ENCODE assay signal across 24 cellular contexts in genomic region chr12:55626154-55626553, GRCh38. TPM values are rescaled to one million over a fixed set of nuclear protein-coding genes. Genes with fewer than 3 reads are reported as not detected.
DNase-seq lines count a peak whose midpoint lies in the region; ATAC-seq and TF ChIP-seq lines count a peak whose summit lies in the region.
"Had no signal": no experiment of that assay in that cellular context is flagged by ENCODE, and none has a peak within 500 bp of the region (broad histone marks: within the 10 kb centered on the region; RNA-seq: fewer than 3 reads in every experiment).

No MANE protein-coding gene starts in this region.

- TF ChIP-seq CTCF in heart right ventricle (IDR thresholded peaks at IDR 0.05), result no peak
- TF ChIP-seq CTCF in testis (IDR thresholded peaks at IDR 0.05), result no peak

- peaks cover 0 to 20% (median 0%) of the 10 kb centered on the region in 9 donors for H3K4me1 ChIP-seq in heart right ventricle
- H3K4me1 ChIP-seq in testis, result no peaks in the 10 kb centered on the region
- H3K4me1 ChIP-seq: A549, BE2C, HAP-1 had no signal

- no peak overlapping the region for H3K4me3 ChIP-seq in heart right ventricle
- H3K4me3 ChIP-seq in testis, result no peak overlapping the region
- H3K4me3 ChIP-seq: A549; BLaER1 treated with 17β-estradiol and CSF1 and Interleukin-3, amounts not matched to agents 10 nM and 100 nM; HAP-1 had no signal

- 47 to 57% methylated on average over 4 of the region's 4 CpGs for WGBS in heart right ventricle, 2 donors
- 69 to 88% methylated on average over 4 of the region's 4 CpGs for WGBS in testis, 2 donors

- intact Hi-C loops in Right ventricle myocardium superior (cut with DNase I) (no loop called here), heart right ventricle (cut with DNase I) (loop anchor here in 1 of 10 donors (10.0 kb wide), 1 partner anchor 839 kb away; the partner anchor contains the start of gene SPRYD4), left ventricle myocardium superior (cut with micrococcal nuclease) (no loop called here), testis (cut with DNase I; ENCODE audit: low total_unique reads) (no loop called here)

- DNase-seq in Right ventricle myocardium superior, result no peak
- DNase-seq in heart right ventricle, result peak in 1 of 2 donors; percentile 43
- DNase-seq in left ventricle myocardium superior, result peak; percentile 50
- peak; percentile 29 for DNase-seq in islet precursor cell
- no peak for DNase-seq in NCI-H2227 (lab: John Stamatoyannopoulos, UW; ENCODE audit: unreplicated experiment)
- DNase-seq in testis, result no peak
- DNase-seq in stimulated activated naive CD4-positive, alpha-beta T cell treated with Interleukin-2 at 50 U/mL for 16 hours (lab: John Stamatoyannopoulos, UW), result no peak
- no peak for DNase-seq in central memory CD4-positive, alpha-beta T cell
- DNase-seq: 8988T; ACHN; AML-193; BE2C; CD4-positive, alpha-beta T cell; CD8-positive, alpha-beta memory T cell; DMS 273 treated with DMSO at 0.1 percent for 48 hours; DMS79; EL; GF-D8; GOT3; HFFc6 had no signal

- no peaks in the 10 kb centered on the region for H3K9me3 ChIP-seq in heart right ventricle
- no peaks in the 10 kb centered on the region for H3K9me3 ChIP-seq in testis
- H3K9me3 ChIP-seq: A549, BE2C, HAP-1 had no signal

- H3K27me3 ChIP-seq in heart right ventricle (peaks cover 0 to 6% (median 0%) of the 10 kb centered on the region in 7 donors), testis (no peaks in the 10 kb centered on the region)
- H3K27me3 ChIP-seq: BLaER1 treated with 17β-estradiol and CSF1 and Interleukin-3, amounts not matched to agents 10 nM and 100 nM had no signal

- peak overlapping the region in 3 of 10 donors; percentile 15 to 58 (median 47) for H3K27ac ChIP-seq in heart right ventricle
- no peak overlapping the region for H3K27ac ChIP-seq in testis
- H3K27ac ChIP-seq: A549; BLaER1 treated with 17β-estradiol and CSF1 and Interleukin-3, amounts not matched to agents 10 nM and 100 nM had no signal

- ATAC-seq in Right ventricle myocardium superior (ENCODE audit: poor library complexity) (peak; percentile 69), heart right ventricle (peak; percentile 31 to 85 (median 60)), left ventricle myocardium superior (peak; percentile 82)
- ATAC-seq: A549 had no signal

- no peaks in the 10 kb centered on the region for H3K36me3 ChIP-seq in heart right ventricle
- no peaks in the 10 kb centered on the region for H3K36me3 ChIP-seq in testis (ENCODE audit: low read depth, missing control alignments)
- H3K36me3 ChIP-seq: BE2C; BLaER1 treated with 17β-estradiol and CSF1 and Interleukin-3, amounts not matched to agents 10 nM and 100 nM; HAP-1 had no signal

- no peak for TF ChIP-seq POLR2A in testis (IDR thresholded peaks at IDR 0.05)

RNA-seq across cellular contexts. Expression of gene OR10P1, which starts 10.5 kb away (rescaled TPM):
- total RNA-seq in Right ventricle myocardium superior, result not detected
- not detected for total RNA-seq in heart right ventricle
- polyA plus RNA-seq in heart right ventricle, result not detected
- not detected for total RNA-seq in left ventricle myocardium superior
- not detected for total RNA-seq in testis
- polyA plus RNA-seq in testis (ENCODE audit: insufficient read depth, low read depth, low replicate concordance), result not detected
- total RNA-seq: CD4-positive, alpha-beta T cell; CD8-positive, alpha-beta memory T cell; HFFc6 had no signal
- polyA plus RNA-seq: A549; CD14-positive monocyte; CD8-positive, alpha-beta memory T cell had no signal

RNA-seq across cellular contexts. Expression of gene OR2AP1, which starts 53.9 kb away (rescaled TPM):
- total RNA-seq in Right ventricle myocardium superior, result not detected
- not detected for total RNA-seq in heart right ventricle
- polyA plus RNA-seq in heart right ventricle, result not detected
- not detected for total RNA-seq in left ventricle myocardium superior
- not detected for total RNA-seq in testis
- not detected for polyA plus RNA-seq in testis (ENCODE audit: insufficient read depth, low read depth, low replicate concordance)
- total RNA-seq: CD8-positive, alpha-beta memory T cell; HFFc6 had no signal
- polyA plus RNA-seq: A549; CD14-positive monocyte; CD8-positive, alpha-beta memory T cell had no signal

Comparison
In these comparisons a context has a peak if more than half of its experiments do, and no peak if none do; other contexts are left out.
1. DNase-seq: peak in left ventricle myocardium superior (single experiment) and islet precursor cell (single experiment); none in Right ventricle myocardium superior (single experiment), NCI-H2227 (single experiment), testis (single experiment), stimulated activated naive CD4-positive, alpha-beta T cell treated with Interleukin-2 at 50 U/mL for 16 hours (single experiment) and central memory CD4-positive, alpha-beta T cell (single experiment).
2. Peak in every context shown above with its lines, with median percentiles within 50 percentile points of each other: ATAC-seq.